16 cellular contexts compared by ENCODE assay signal in the genomic region with DNA sequence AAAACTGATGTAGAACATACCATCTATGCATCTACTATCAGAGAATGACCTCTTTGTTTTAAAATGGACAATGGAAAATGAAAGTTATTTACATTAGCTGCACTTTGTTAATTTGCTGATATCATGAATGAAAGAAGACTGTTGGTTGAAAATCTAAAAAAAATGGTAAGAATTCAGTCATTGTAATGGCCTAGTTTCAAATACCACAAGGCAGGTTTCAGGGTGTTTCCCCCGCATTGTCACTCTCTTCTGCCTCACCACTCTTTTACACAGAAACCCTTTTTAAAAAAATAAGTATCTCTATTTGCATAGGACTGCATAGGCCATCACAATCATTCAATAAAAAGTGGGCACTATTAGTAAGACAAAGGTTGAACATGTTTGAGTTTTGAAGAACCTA.
A peak's percentile ranks its signal among the peaks of the same experiment; 100 is the strongest.
DNase-seq lines count a peak whose midpoint lies in the region; ATAC-seq and TF ChIP-seq lines count a peak whose summit lies in the region.
"Had no signal": no experiment of that assay in that cellular context is flagged by ENCODE, and none has a peak within 500 bp of the region (broad histone marks: within the 10 kb centered on the region; RNA-seq: fewer than 3 reads in every experiment).

No MANE protein-coding gene starts in this region.

- BruUV-seq in PC-9 (replicated peaks; lab: Mats Ljungman, UMichigan) = no TSS peak

- no peaks in the 10 kb centered on the region for H3K36me3 ChIP-seq in PC-9 (ENCODE audit: low read depth)
- H3K36me3 ChIP-seq: cardiac muscle cell, lower lobe of right lung had no signal

- H3K9me2 ChIP-seq in PC-9 (ENCODE audit: insufficient read depth) = no peaks in the 10 kb centered on the region

- TF ChIP-seq CTCF in PC-9 (conservative IDR thresholded peaks at IDR 0.05) = no peak

- no peak overlapping the region for H2AFZ ChIP-seq in PC-9

- no peaks in the 10 kb centered on the region for H3F3A ChIP-seq in PC-9 (ENCODE audit: insufficient read depth, low read depth)

- H3K9me3 ChIP-seq in PC-9 (ENCODE audit: insufficient read depth, low read depth) = peaks cover 3% of the 10 kb centered on the region; the same call in 1 of the 2 replicates
- H3K9me3 ChIP-seq: lower lobe of right lung had no signal

- 0 out of 2 replicates have a peak, but pooled peaks cover 5% of the 10 kb centered on the region for H3K4me1 ChIP-seq in PC-9 (replicated peaks; ENCODE audit: insufficient read depth)
- H3K4me1 ChIP-seq: lower lobe of right lung had no signal

- POLR2A ChIA-PET in PC-9 (lab: Charles Lee; ENCODE audit: unreplicated experiment) = no interaction called here

- intact Hi-C loops in PC-9 (cut with micrococcal nuclease; ENCODE audit: unreplicated experiment) = no loop called here

- CTCF ChIA-PET in PC-9 (lab: Charles Lee) = interaction anchor here (0.6 kb wide), 1 partner anchor 137 kb away, joined by 11 read pairs; no protein-coding TSS in a partner anchor

- H3K79me2 ChIP-seq in PC-9 (ENCODE audit: low read depth) = no peaks in the 10 kb centered on the region

- no peak overlapping the region for H3K27ac ChIP-seq in PC-9
- H3K27ac ChIP-seq: cardiac muscle cell, lower lobe of right lung had no signal

- H3K4me3 ChIP-seq in PC-9 = no peak overlapping the region
- H3K4me3 ChIP-seq: cardiac muscle cell, lower lobe of right lung had no signal

- no peaks in the 10 kb centered on the region for H3K27me3 ChIP-seq in PC-9 (ENCODE audit: insufficient read depth, low read depth)
- H3K27me3 ChIP-seq: cardiac muscle cell had no signal

- no peak overlapping the region for H3K4me2 ChIP-seq in PC-9

- ATAC-seq in GM18520 (IDR thresholded peaks at IDR 0.05; ENCODE audit: unreplicated experiment) (peak; percentile 86), GM21447 (IDR thresholded peaks at IDR 0.05; ENCODE audit: unreplicated experiment) (peak; percentile 77), HG03045 (IDR thresholded peaks at IDR 0.05; ENCODE audit: unreplicated experiment) (peak; percentile 59), HG03565 (IDR thresholded peaks at IDR 0.05; ENCODE audit: unreplicated experiment) (peak; percentile 87), GM21390 (IDR thresholded peaks at IDR 0.05; ENCODE audit: unreplicated experiment) (no peak)
- ATAC-seq: lower lobe of right lung; natural killer cell treated with Interleukin-12 subunit alpha and Interleukin-12 subunit beta and Interleukin-15 and Interleukin-18, amount 100 ng/mL, for 72 hours had no signal

- no peaks in the 10 kb centered on the region for H4K20me1 ChIP-seq in PC-9 (ENCODE audit: insufficient read depth)

- DNase-seq in DMS79 treated with DMSO at 0.1 percent for 48 hours (lab: John Stamatoyannopoulos, UW) (no peak), PC-9 (no peak), COR-L47 (lab: John Stamatoyannopoulos, UW) (no peak)
- DNase-seq: activated naive CD8-positive, alpha-beta T cell treated with anti-CD3 and anti-CD28 coated beads for 36 hours; AML-193; effector memory CD4-positive, alpha-beta T cell; lower lobe of right lung; NCI-H1417 treated with DMSO at 0.1 percent for 48 hours; trophoblast cell had no signal
